Comparison of ENCODE assay signal across 10 cellular contexts in genomic region chr1:25501235-25502058, GRCh38.
A peak's percentile ranks its signal among the peaks of the same experiment; 100 is the strongest.
DNase-seq lines count a peak whose midpoint lies in the region; FAIRE-seq and TF ChIP-seq lines count a peak whose summit lies in the region.
"Had no signal": no experiment of that assay in that cellular context is flagged by ENCODE, and none has a peak within 500 bp of the region (broad histone marks: within the 10 kb centered on the region; RNA-seq: fewer than 3 reads in every experiment).

No MANE protein-coding gene starts in this region.

- no peak for FAIRE-seq in urothelium cell line (lab: Jason Lieb, UNC)
- FAIRE-seq: GM18507 had no signal

- POLR2A ChIA-PET in RWPE1 (lab: Yijun Ruan, JAX; ENCODE audit: low non-redundant PET): no interaction called here

- TF ChIP-seq CTCF in 22Rv1 (IDR thresholded peaks at IDR 0.05) (peak; percentile 31), RWPE1 (conservative IDR thresholded peaks at IDR 0.05; ENCODE audit: low read depth) (no peak)

- H3K27ac ChIP-seq in 22Rv1 (no peak overlapping the region), RWPE1 (peak overlapping the region; percentile 49)
- H3K27ac ChIP-seq: esophagus squamous epithelium had no signal

- DNase-seq in ELF-1 (ENCODE audit: low read depth, low spot score): peak; percentile 69
- no peak for DNase-seq in RWPE1 (ENCODE audit: low spot score)
- peak; percentile 74 for DNase-seq in iPS DF 4.7 (ENCODE audit: extremely low read depth, low spot score)
- DNase-seq in activated CD8-positive, alpha-beta memory T cell treated with anti-CD3 and anti-CD28 coated beads, Interleukin-2, amount 50 U/mL, for 4 hours: no peak
- DNase-seq in NCI-H1105 (lab: John Stamatoyannopoulos, UW): no peak
- DNase-seq in urothelium cell line (ENCODE audit: low spot score): no peak
- no peak for DNase-seq in GM19240 (ENCODE audit: insufficient read length, low spot score)
- DNase-seq: esophagus squamous epithelium had no signal

- CTCF ChIA-PET in RWPE1 (lab: Yijun Ruan, JAX): interaction anchor here (0.6 to 1.2 kb wide), 6 partner anchors 14 to 820 kb away, joined by 3 to 6 read pairs (median 3); no protein-coding TSS in a partner anchor

Comparison
In these comparisons a context has a peak if more than half of its experiments do, and no peak if none do; other contexts are left out.
1. DNase-seq: peak in ELF-1 (single experiment) and iPS DF 4.7 (single experiment); none in RWPE1 (single experiment), activated CD8-positive, alpha-beta memory T cell treated with anti-CD3 and anti-CD28 coated beads, Interleukin-2, amount 50 U/mL, for 4 hours (single experiment), NCI-H1105 (single experiment), urothelium cell line (single experiment) and GM19240 (single experiment).